8 cellular contexts compared by ENCODE assay signal in the genomic region with DNA sequence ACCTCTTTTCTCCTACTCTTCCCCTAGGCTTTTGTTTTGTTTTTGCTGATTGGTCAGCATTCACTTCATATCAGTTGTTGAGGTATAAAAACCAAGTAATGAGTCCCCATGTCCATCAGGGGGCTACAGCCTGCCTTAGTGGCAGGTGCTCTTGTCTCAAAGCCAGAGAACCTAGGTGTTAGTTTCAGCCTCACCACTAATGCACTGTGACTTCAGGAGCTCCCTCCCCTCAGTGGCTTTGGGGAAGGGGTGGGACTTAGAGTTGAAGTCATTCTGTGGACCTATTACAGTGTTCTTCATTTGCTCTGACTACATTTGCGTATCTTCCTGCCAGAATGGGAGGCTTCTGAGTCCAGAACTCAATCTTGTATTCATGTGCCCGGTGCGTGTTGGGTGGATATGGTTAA. TPM values are rescaled to one million over a fixed set of nuclear protein-coding genes. Genes with fewer than 3 reads are reported as not detected.
DNase-seq lines count a peak whose midpoint lies in the region; ATAC-seq and TF ChIP-seq lines count a peak whose summit lies in the region.

No MANE protein-coding gene starts in this region.

- H4K91ac ChIP-seq in neuronal stem cell (ENCODE audit: low read depth, low read length, poor library complexity), result no peak overlapping the region

- H4K8ac ChIP-seq in neuronal stem cell (ENCODE audit: low read depth, low read length), result no peak overlapping the region

- H2BK120ac ChIP-seq in neuronal stem cell (ENCODE audit: low read depth, low read length), result no peak overlapping the region

- peak; percentile 28 for DNase-seq in activated naive CD4-positive, alpha-beta T cell treated with Interleukin-2 at 50 U/mL for 16 hours
- DNase-seq in activated naive CD4-positive, alpha-beta T cell (lab: John Stamatoyannopoulos, UW), result no peak
- DNase-seq in immature natural killer cell, result peak; percentile 48 to 67 (median 57)
- DNase-seq in neuronal stem cell (ENCODE audit: low spot score), result no peak
- no peak for DNase-seq in OCI-M2 (lab: John Stamatoyannopoulos, UW; ENCODE audit: unreplicated experiment)
- no peak for DNase-seq in ACHN

- H3K36me3 Mint-ChIP-seq in immature natural killer cell, result peaks cover 0 to 3% (median 0%) of the 10 kb centered on the region in 3 donors

- H2AK5ac ChIP-seq in neuronal stem cell (ENCODE audit: low read depth, low read length), result no peak overlapping the region

- H3K27ac ChIP-seq in OCI-LY1 (ENCODE audit: low read depth, low read length, poor library complexity, severe bottlenecking) (peak overlapping the region; percentile 79), neuronal stem cell (replicated peaks; ENCODE audit: low read length) (no peak overlapping the region)

- H3K27me3 ChIP-seq in OCI-LY1 (ENCODE audit: insufficient read depth, low read length) (no peaks in the 10 kb centered on the region), neuronal stem cell (ENCODE audit: control insufficient read depth in 3 of 3, insufficient read depth in 3 of 3, low read depth in 1 of 3, low read length in 3 of 3) (no peaks in the 10 kb centered on the region)

- peak; percentile 69 for TF ChIP-seq CTCF in OCI-LY1 (IDR thresholded peaks at IDR 0.05; ENCODE audit: low read length)

- H3K4me1 ChIP-seq in OCI-LY1 (ENCODE audit: insufficient read depth, low read length, severe bottlenecking), result peaks cover 39% of the 10 kb centered on the region
- H3K4me1 ChIP-seq in neuronal stem cell (ENCODE audit: control insufficient read depth in 2 of 2, insufficient read depth in 1 of 2, low read depth in 1 of 2, low read length in 2 of 2), result peaks cover 5 to 15% of the 10 kb centered on the region in 2 donors

- H3K4me3 ChIP-seq in OCI-LY1 (ENCODE audit: low read depth, low read length, poor library complexity, severe bottlenecking), result peak overlapping the region; percentile 18
- H3K4me3 ChIP-seq in neuronal stem cell (ENCODE audit: low read length in 2 of 2), result no peak overlapping the region

- peak overlapping the region in 2 of 5 donors; percentile 7 to 31 for H3K4me3 Mint-ChIP-seq in immature natural killer cell

- H3F3A ChIP-seq in OCI-LY1 (ENCODE audit: insufficient read depth, low read length), result no peaks in the 10 kb centered on the region

- no peak overlapping the region for H2BK5ac ChIP-seq in neuronal stem cell (ENCODE audit: low read length)

- H4K20me1 ChIP-seq in OCI-LY1 (ENCODE audit: insufficient read depth, low read length), result no peaks in the 10 kb centered on the region

- H2BK15ac ChIP-seq in neuronal stem cell (ENCODE audit: low read length), result no peak overlapping the region

- peak; percentile 100 for ATAC-seq in HG02798 (IDR thresholded peaks at IDR 0.05; ENCODE audit: poor library complexity, unreplicated experiment)

- WGBS in neuronal stem cell (ENCODE audit: extremely low coverage in 2 of 2, insufficient read length in 2 of 2, insufficient replicate concordance in 1 of 2), 2 donors, result no CpG with 5 or more reads among the region's 3 CpGs

- no peak overlapping the region for H3K4ac ChIP-seq in neuronal stem cell (ENCODE audit: low read length)

- H2AFZ ChIP-seq in OCI-LY1 (ENCODE audit: low read length) (no peak overlapping the region), neuronal stem cell (ENCODE audit: low read length) (no peak overlapping the region)

- no peak overlapping the region for H3K23ac ChIP-seq in neuronal stem cell (ENCODE audit: low read depth, low read length, poor library complexity)

- H3K27ac Mint-ChIP-seq in immature natural killer cell, result peak overlapping the region in 5 of 6 donors; percentile 19 to 77 (median 59)

- in situ Hi-C loops in ACHN (cut with HindIII; ENCODE audit: low pct_ligation_motif_present, low pct_unique_long_range_greater_than_20kb, low sequenced_read_pairs), result no loop called here

- H3K9me3 ChIP-seq in OCI-LY1 (ENCODE audit: low read length) (peaks cover 6% of the 10 kb centered on the region; the same call in 1 of the 2 replicates), neuronal stem cell (replicated peaks in 1 of 2; ENCODE audit: control insufficient read depth in 2 of 2, insufficient read depth in 1 of 2, low read depth in 1 of 2, low read length in 2 of 2) (peaks cover 1 to 7% of the 10 kb centered on the region in 2 donors)

- no peaks in the 10 kb centered on the region for H3K9me2 ChIP-seq in OCI-LY1 (ENCODE audit: low read depth, low read length)

- no peaks in the 10 kb centered on the region for H3K79me1 ChIP-seq in neuronal stem cell (ENCODE audit: low read depth, low read length)

- H3K9ac ChIP-seq in OCI-LY1 (ENCODE audit: low read length), result peak overlapping the region; percentile 7; the same call in 1 of the 2 replicates
- H3K9ac ChIP-seq in neuronal stem cell (ENCODE audit: low read depth, low read length, poor library complexity), result no peak overlapping the region

- H3K9me3 Mint-ChIP-seq in immature natural killer cell, result no peaks in the 10 kb centered on the region

- H3K27me3 Mint-ChIP-seq in immature natural killer cell (ENCODE audit: low read depth in 3 of 3), result no peaks in the 10 kb centered on the region

- H3K18ac ChIP-seq in neuronal stem cell (ENCODE audit: low read length), result no peak overlapping the region

- H3K36me3 ChIP-seq in OCI-LY1 (ENCODE audit: insufficient read depth, low read length) (peaks cover 9% of the 10 kb centered on the region; the same call in 1 of the 2 replicates), neuronal stem cell (replicated peaks in 1 of 2; ENCODE audit: control insufficient read depth in 2 of 2, insufficient read depth in 2 of 2, low read length in 2 of 2) (peaks cover 0 to 3% of the 10 kb centered on the region in 2 donors)

- no peaks in the 10 kb centered on the region; the same call in 1 of the 2 replicates for H3K79me2 ChIP-seq in OCI-LY1 (ENCODE audit: insufficient read depth, low read length)

- no peak overlapping the region for H2BK12ac ChIP-seq in neuronal stem cell (ENCODE audit: low read length)

- peaks cover 49 to 93% of the 10 kb centered on the region in 2 donors for H3K4me1 Mint-ChIP-seq in immature natural killer cell

- H3K4me2 ChIP-seq in OCI-LY1 (ENCODE audit: low read length) (peak overlapping the region; percentile 34), neuronal stem cell (ENCODE audit: insufficient read depth, low read length, poor library complexity, severe bottlenecking) (no peak overlapping the region)

- no peak overlapping the region for H3K14ac ChIP-seq in neuronal stem cell (ENCODE audit: low read length)

RNA-seq across cellular contexts. Expression of a gene that starts 41.6 kb away (rescaled TPM):
- polyA plus RNA-seq in immature natural killer cell, result 10 to 100 TPM in 2 of 3 donors, 1 to 10 TPM in 1; 6.0 to 23.7 (median 10.5) TPM
- polyA plus RNA-seq in neuronal stem cell (2013, experiment 1 of 2), result 21.0 TPM
- 22.1 TPM for polyA plus RNA-seq in neuronal stem cell (2013, experiment 2 of 2)

Comparison
In these comparisons a context has a peak if more than half of its experiments do, and no peak if none do; other contexts are left out.
1. DNase-seq: peak in activated naive CD4-positive, alpha-beta T cell treated with Interleukin-2 at 50 U/mL for 16 hours (single experiment) and immature natural killer cell (3 of 3); none in activated naive CD4-positive, alpha-beta T cell (0 of 4), neuronal stem cell (single experiment), OCI-M2 (single experiment) and ACHN (single experiment).